Comparison of ENCODE assay signal across 34 cellular contexts in genomic region chr12:30805959-30806358, GRCh38.
"Had no signal": no experiment of that assay in that cellular context is flagged by ENCODE, and none has a peak within 500 bp of the region (broad histone marks: within the 10 kb centered on the region; RNA-seq: fewer than 3 reads in every experiment).

No MANE protein-coding gene starts in this region.

- H3K36me3 ChIP-seq: gastrocnemius medialis, pancreas, right atrium auricular region, stomach, thyroid gland, upper lobe of left lung, vagina, WERI-Rb-1 had no signal

- H3K27ac ChIP-seq: brain microvascular endothelial cell, epithelial cell of prostate, gastrocnemius medialis, pancreas, psoas muscle, right atrium auricular region, stomach, thyroid gland, upper lobe of left lung, vagina, WERI-Rb-1 had no signal

- H3K4me2 ChIP-seq: smooth muscle cell had no signal

- ATAC-seq: activated T-cell treated with anti-CD3 and anti-CD28 coated beads, Interleukin-2, amount 50 U/mL, for 4 hours; activated T-helper 17 cell treated with anti-CD3 and anti-CD28 coated beads, Interleukin-2, amount 50 U/mL, for 72 hours; gastrocnemius medialis; left colon; naive thymus-derived CD4-positive, alpha-beta T cell; pancreas; psoas muscle; stimulated activated naive B cell treated with anti-CD40 and anti-IgM and Interleukin-4, amounts not matched to agents 10 μg/mL and 1 μg/mL and 100 μg/mL, for 72 hours had no signal

- H3K27me3 ChIP-seq: brain microvascular endothelial cell, gastrocnemius medialis, pancreas, right atrium auricular region, stomach, thyroid gland, upper lobe of left lung, vagina had no signal

- H3K4me3 ChIP-seq: gastrocnemius medialis, pancreas, psoas muscle, right atrium auricular region, smooth muscle cell, stomach, thyroid gland, upper lobe of left lung, vagina had no signal

- H3K9me3 ChIP-seq: gastrocnemius medialis, pancreas, psoas muscle, right atrium auricular region, stomach, thyroid gland, upper lobe of left lung, vagina had no signal

- H3K4me1 ChIP-seq: pancreas, psoas muscle, right atrium auricular region, thyroid gland, vagina had no signal

- FAIRE-seq: astrocyte, colon, kidney, pancreas, TTC549 had no signal

- DNase-seq: activated CD4-positive, alpha-beta memory T cell treated with anti-CD3 and anti-CD28 coated beads, Interleukin-2, amount 10 ng/mL, durations not matched to agents 7 days and 5 days; activated CD4-positive, alpha-beta T cell treated with anti-CD3 and anti-CD28 coated beads, Interleukin-2, amount 10 ng/mL, durations not matched to agents 24 days and 14 days; activated CD4-positive, CD25-positive, alpha-beta regulatory T cell treated with anti-CD3 and anti-CD28 coated beads, Interleukin-2, amount 50 U/mL, for 72 hours; activated CD8-positive, alpha-beta memory T cell treated with anti-CD3 and anti-CD28 coated beads, Interleukin-2, amount 50 U/mL, for 48 hours; activated gamma-delta T cell treated with Interleukin-2 at 50 U/mL for 16 hours; activated naive CD4-positive, alpha-beta T cell treated with anti-CD3 and anti-CD28 coated beads, Interleukin-2, amount 50 U/mL, for 16 hours; activated T-cell treated with anti-CD3 and anti-CD28 coated beads, Interleukin-2, amount 50 U/mL, for 4 hours; amniotic stem cell; brain microvascular endothelial cell; dermis blood vessel endothelial cell; effector CD4-positive, alpha-beta T cell; gastrocnemius medialis; hippocampal formation; kidney; left colon; naive thymus-derived CD4-positive, alpha-beta T cell; nucleus accumbens; pancreas; psoas muscle; stimulated activated CD4-positive, alpha-beta T cell treated with anti-CD3 and anti-CD28 coated beads, Interleukin-1b, Interleukin-23, amount 100 ng/mL, for 48 hours; stimulated activated naive B cell treated with anti-CD40 and anti-IgM and Interleukin-4, amounts not matched to agents 10 μg/mL and 1 μg/mL and 100 μg/mL, for 72 hours; stomach; T-helper 9 cell; thyroid gland; upper lobe of left lung; WERI-Rb-1 had no signal
